16 cellular contexts compared by ENCODE assay signal in genomic region chr6:32083812-32084768, GRCh38. TPM values are rescaled to one million over a fixed set of nuclear protein-coding genes. Genes with fewer than 3 reads are reported as not detected.
"Had no signal": no experiment of that assay in that cellular context is flagged by ENCODE, and none has a peak within 500 bp of the region (broad histone marks: within the 10 kb centered on the region; RNA-seq: fewer than 3 reads in every experiment).

No MANE protein-coding gene starts in this region.

- H3K4me3 ChIP-seq: hepatocyte, SK-N-MC, thoracic aorta had no signal

- H3K27me3 ChIP-seq: hepatocyte had no signal

- ATAC-seq: T-cell had no signal

- H3K9me3 ChIP-seq: thoracic aorta had no signal

- H3K4me2 ChIP-seq: hepatocyte had no signal

- H3K36me3 ChIP-seq: thoracic aorta had no signal

- H3K79me2 ChIP-seq: hepatocyte had no signal

- H3K27ac ChIP-seq: hepatocyte, SK-N-MC, VCaP had no signal

- DNase-seq: activated CD4-positive, alpha-beta memory T cell treated with anti-CD3 and anti-CD28 coated beads, Interleukin-2, amount 10 ng/mL, durations not matched to agents 7 days and 5 days; activated gamma-delta T cell; activated naive CD8-positive, alpha-beta T cell treated with anti-CD3 and anti-CD28 coated beads for 36 hours; activated T-cell treated with anti-CD3 and anti-CD28 coated beads, Interleukin-2, amount 50 U/mL, for 48 hours; anterior cingulate cortex; midbrain; nucleus accumbens; stimulated activated CD4-positive, alpha-beta T cell treated with anti-CD3 and anti-CD28 coated beads, Interleukin-15, amount 100 ng/mL, for 24 hours; stimulated activated CD4-positive, alpha-beta T cell treated with anti-CD3 and anti-CD28 coated beads, Interleukin-4, amount 100 ng/mL, for 24 hours; T-cell had no signal

RNA-seq across cellular contexts. Expression of gene CYP21A2, which starts 45.9 kb away (rescaled TPM):
- total RNA-seq: bronchial epithelial cell, kidney epithelial cell had no signal
